In the genomic region with DNA sequence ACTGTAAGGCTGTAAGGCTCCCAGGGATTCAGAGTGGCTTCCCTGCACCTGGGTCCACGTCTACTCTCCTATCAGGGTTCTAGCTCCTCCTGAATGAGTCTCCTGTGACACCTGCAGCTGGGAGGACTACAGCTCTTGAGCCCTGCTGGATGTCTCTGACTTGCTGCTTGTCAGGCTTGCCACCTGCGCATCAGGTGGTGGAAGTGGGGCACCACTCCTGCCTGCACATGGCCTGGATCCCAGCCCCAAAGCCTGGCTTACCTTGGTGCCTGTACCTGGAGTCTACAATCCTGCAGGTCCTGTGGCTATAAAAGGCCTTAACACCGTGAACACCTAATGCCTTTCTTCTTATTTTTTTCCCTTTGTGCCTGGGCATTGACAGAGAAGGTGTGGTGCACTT, we compare ENCODE assay signal across 24 cellular contexts.
"Had no signal": no experiment of that assay in that cellular context is flagged by ENCODE, and none has a peak within 500 bp of the region (broad histone marks: within the 10 kb centered on the region; RNA-seq: fewer than 3 reads in every experiment).

No MANE protein-coding gene starts in this region.

- H3K9me3 ChIP-seq: colonic mucosa, gastrocnemius medialis, left lung, prostate gland, right atrium auricular region, stomach, thyroid gland, vagina had no signal

- DNase-seq: colonic mucosa; effector memory CD8-positive, alpha-beta T cell; erythroblast; gastrocnemius medialis; head of caudate nucleus; left cardiac atrium; left lung; mesenchymal stem cell; naive thymus-derived CD4-positive, alpha-beta T cell; nucleus accumbens; stimulated activated CD4-positive, alpha-beta T cell treated with anti-CD3 and anti-CD28 coated beads, Interleukin-12 subunit alpha, Interleukin-12 subunit beta, amount 100 ng/mL, for 4 hours; stimulated activated CD4-positive, alpha-beta T cell treated with anti-CD3 and anti-CD28 coated beads, Interleukin-1b, Interleukin-23, amount 100 ng/mL, for 48 hours; stimulated activated CD4-positive, alpha-beta T cell treated with anti-CD3 and anti-CD28 coated beads, Interleukin-4, amount 100 ng/mL, for 1 hour; stimulated activated naive CD4-positive, alpha-beta T cell treated with Interleukin-2 at 50 U/mL for 16 hours; stomach; thyroid gland; trophoblast cell had no signal

- H3K4me3 ChIP-seq: colonic mucosa, gastrocnemius medialis, hepatocyte, left lung, neural progenitor cell, prostate gland, right atrium auricular region, smooth muscle cell, stomach, thyroid gland, vagina had no signal

- H3K4me1 ChIP-seq: colonic mucosa, left lung, neural progenitor cell, prostate gland, thyroid gland had no signal

- H3K27ac ChIP-seq: colonic mucosa, gastrocnemius medialis, hepatocyte, left lung, neural progenitor cell, prostate gland, right atrium auricular region, stomach, thyroid gland, vagina had no signal

- ATAC-seq: effector memory CD8-positive, alpha-beta T cell; gastrocnemius medialis; left cardiac atrium; left lung; naive thymus-derived CD4-positive, alpha-beta T cell; sciatic nerve had no signal

- H3K36me3 ChIP-seq: colonic mucosa, gastrocnemius medialis, left lung, neural progenitor cell, prostate gland, right atrium auricular region, stomach, thyroid gland, vagina had no signal

- H3K27me3 ChIP-seq: colonic mucosa, gastrocnemius medialis, hepatocyte, left lung, neural progenitor cell, right atrium auricular region, stomach, thyroid gland, vagina had no signal
